In the genomic region with DNA sequence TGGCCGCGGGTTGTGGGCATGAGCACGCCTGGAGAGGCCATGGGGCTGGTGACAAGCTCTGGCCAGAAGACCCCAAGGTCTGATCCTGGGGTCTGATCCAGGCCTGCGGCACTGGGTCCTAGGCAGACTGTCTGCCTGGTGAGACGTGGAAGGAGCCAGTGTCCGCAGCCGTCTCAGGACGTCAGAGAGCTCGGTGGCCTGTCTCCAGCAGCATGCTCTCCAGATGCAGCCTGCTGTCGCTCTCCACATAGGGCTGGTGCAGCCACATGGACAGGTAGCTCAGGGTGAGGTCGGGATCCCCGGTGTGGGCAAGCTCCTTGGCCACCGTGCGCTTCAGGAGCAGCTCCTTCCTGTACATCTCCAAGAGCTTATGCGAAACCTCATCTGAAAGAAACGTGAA, we compare ENCODE assay signal across 27 cellular contexts.
"Had no signal": no experiment of that assay in that cellular context is flagged by ENCODE, and none has a peak within 500 bp of the region (broad histone marks: within the 10 kb centered on the region; RNA-seq: fewer than 3 reads in every experiment).

No MANE protein-coding gene starts in this region.

- DNase-seq: activated CD4-positive, alpha-beta T cell treated with anti-CD3 and anti-CD28 coated beads for 4 hours; activated CD8-positive, alpha-beta memory T cell treated with anti-CD3 and anti-CD28 coated beads, Interleukin-2, amount 50 U/mL, for 4 hours; activated CD8-positive, alpha-beta T cell treated with anti-CD3 and anti-CD28 coated beads for 36 hours; activated naive CD4-positive, alpha-beta T cell treated with anti-CD3 and anti-CD28 coated beads, Interleukin-2, amount 50 U/mL, for 16 hours; activated naive CD8-positive, alpha-beta T cell treated with anti-CD3 and anti-CD28 coated beads, Interleukin-2, amount 10 ng/mL, durations not matched to agents 7 days and 5 days; activated T-cell treated with anti-CD3 and anti-CD28 coated beads, Interleukin-2, amount 50 U/mL, for 72 hours; adrenal gland; aorta; body of pancreas; central memory CD4-positive, alpha-beta T cell; Kasumi-1; KBM-7; NCI-H1048; NCI-H146; NCI-H1930; NCI-H2171; NCI-H2227 treated with DMSO at 0.1 percent for 48 hours; NCI-H446 treated with DMSO at 0.1 percent for 48 hours; NCI-H526 treated with DMSO at 0.1 percent for 48 hours; NCI-H82; Peyer's patch; Right ventricle myocardium superior; SJCRH30; SK-N-SH; T-helper 1 cell; WERI-Rb-1 had no signal

- H3K4me1 ChIP-seq: adrenal gland, Peyer's patch, SJCRH30 had no signal

- H3K9me3 ChIP-seq: adrenal gland, body of pancreas, Peyer's patch, SJCRH30, SK-N-SH had no signal

- H3K27ac ChIP-seq: adrenal gland, body of pancreas, Peyer's patch, RWPE1, SJCRH30, WERI-Rb-1 had no signal

- H3K4me3 ChIP-seq: adrenal gland, body of pancreas, Peyer's patch, SJCRH30 had no signal

- H3K4me3 Mint-ChIP-seq: activated CD8-positive, alpha-beta T cell treated with anti-CD3 and anti-CD28 coated beads for 36 hours; activated naive CD8-positive, alpha-beta T cell treated with anti-CD3 and anti-CD28 coated beads, Interleukin-2, amount 10 ng/mL, durations not matched to agents 7 days and 5 days; activated T-cell treated with anti-CD3 and anti-CD28 coated beads, Interleukin-2, amount 50 U/mL, for 72 hours had no signal

- H3K9me3 Mint-ChIP-seq: activated CD8-positive, alpha-beta T cell treated with anti-CD3 and anti-CD28 coated beads for 36 hours; activated naive CD8-positive, alpha-beta T cell treated with anti-CD3 and anti-CD28 coated beads, Interleukin-2, amount 10 ng/mL, durations not matched to agents 7 days and 5 days; activated T-cell treated with anti-CD3 and anti-CD28 coated beads, Interleukin-2, amount 50 U/mL, for 72 hours had no signal

- H3K27me3 ChIP-seq: adrenal gland, body of pancreas, Peyer's patch, SJCRH30 had no signal

- H3K27me3 Mint-ChIP-seq: activated CD8-positive, alpha-beta T cell treated with anti-CD3 and anti-CD28 coated beads for 36 hours; activated naive CD8-positive, alpha-beta T cell treated with anti-CD3 and anti-CD28 coated beads, Interleukin-2, amount 10 ng/mL, durations not matched to agents 7 days and 5 days had no signal

- H3K27ac Mint-ChIP-seq: activated CD8-positive, alpha-beta T cell treated with anti-CD3 and anti-CD28 coated beads for 36 hours; activated naive CD8-positive, alpha-beta T cell treated with anti-CD3 and anti-CD28 coated beads, Interleukin-2, amount 10 ng/mL, durations not matched to agents 7 days and 5 days; activated T-cell treated with anti-CD3 and anti-CD28 coated beads, Interleukin-2, amount 50 U/mL, for 72 hours had no signal
